Comparison of ENCODE assay signal across 8 cellular contexts in the genomic region with DNA sequence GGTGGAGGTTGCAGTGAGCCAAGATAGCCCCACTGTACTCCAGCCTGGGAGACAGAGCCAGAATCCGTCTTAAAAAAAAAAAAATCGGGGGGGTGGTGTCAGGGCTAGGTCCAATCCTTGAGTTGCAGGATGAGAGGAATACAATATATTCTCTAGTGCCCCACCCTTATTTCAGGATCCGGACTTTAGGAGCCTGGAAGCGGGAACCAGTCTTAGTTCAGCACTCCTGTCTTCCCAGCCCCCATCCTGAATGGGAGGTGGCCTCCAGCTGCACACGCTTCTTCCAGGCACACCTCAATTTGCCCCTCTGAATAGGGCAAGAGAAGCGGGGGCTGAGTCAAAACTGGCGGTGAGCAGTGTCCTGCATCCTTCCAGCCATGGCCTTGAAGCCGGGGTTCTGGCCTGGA. TPM values are rescaled to one million over a fixed set of nuclear protein-coding genes. Genes with fewer than 3 reads are reported as not detected.
A peak's percentile ranks its signal among the peaks of the same experiment; 100 is the strongest.
DNase-seq lines count a peak whose midpoint lies in the region.

No MANE protein-coding gene starts in this region.

- DNase-seq in T-helper 2 cell treated with Interferon-gamma antibody and Interleukin-4, amounts not matched to agents 5 μg/mL and 100 μg/mL, for 36 hours (ENCODE audit: low spot score): no peak
- DNase-seq in T-helper 2 cell (no peak), superior temporal gyrus (ENCODE audit: extremely low spot score) (peak; percentile 12), globus pallidus (ENCODE audit: low spot score) (no peak), nucleus accumbens (lab: John Stamatoyannopoulos, UW) (no peak), NCI-H1105 treated with DMSO at 0.1 percent for 48 hours (lab: John Stamatoyannopoulos, UW) (no peak)
- no peak for DNase-seq in activated naive CD8-positive, alpha-beta T cell treated with anti-CD3 and anti-CD28 coated beads for 36 hours

- peak overlapping the region; percentile 80 for H3K27ac ChIP-seq in layer of hippocampus (ENCODE audit: low read depth, low read length)

- H3K27me3 ChIP-seq in layer of hippocampus (ENCODE audit: control insufficient read depth, insufficient read depth, low read length): no peaks in the 10 kb centered on the region

- H3K4me1 Mint-ChIP-seq in T-helper 2 cell treated with Interferon-gamma antibody and Interleukin-4, amounts not matched to agents 5 μg/mL and 100 μg/mL, for 36 hours (ENCODE audit: low read depth): peaks cover 50% of the 10 kb centered on the region
- peaks cover 56% of the 10 kb centered on the region for H3K4me1 Mint-ChIP-seq in activated naive CD8-positive, alpha-beta T cell treated with anti-CD3 and anti-CD28 coated beads for 36 hours

- H3K27ac Mint-ChIP-seq in T-helper 2 cell treated with Interferon-gamma antibody and Interleukin-4, amounts not matched to agents 5 μg/mL and 100 μg/mL, for 36 hours: peak overlapping the region; percentile 14
- peak overlapping the region; percentile 88 for H3K27ac Mint-ChIP-seq in activated naive CD8-positive, alpha-beta T cell treated with anti-CD3 and anti-CD28 coated beads for 36 hours

- peaks cover 16% of the 10 kb centered on the region for H3K27me3 Mint-ChIP-seq in T-helper 2 cell treated with Interferon-gamma antibody and Interleukin-4, amounts not matched to agents 5 μg/mL and 100 μg/mL, for 36 hours (ENCODE audit: low read depth)
- H3K27me3 Mint-ChIP-seq in activated naive CD8-positive, alpha-beta T cell treated with anti-CD3 and anti-CD28 coated beads for 36 hours: peaks cover 6% of the 10 kb centered on the region

- H3K36me3 Mint-ChIP-seq in T-helper 2 cell treated with Interferon-gamma antibody and Interleukin-4, amounts not matched to agents 5 μg/mL and 100 μg/mL, for 36 hours (ENCODE audit: low read depth): peaks cover 6% of the 10 kb centered on the region
- H3K36me3 Mint-ChIP-seq in activated naive CD8-positive, alpha-beta T cell treated with anti-CD3 and anti-CD28 coated beads for 36 hours: peaks cover 9% of the 10 kb centered on the region

- no peaks in the 10 kb centered on the region for H3K9me3 Mint-ChIP-seq in T-helper 2 cell treated with Interferon-gamma antibody and Interleukin-4, amounts not matched to agents 5 μg/mL and 100 μg/mL, for 36 hours
- no peaks in the 10 kb centered on the region for H3K9me3 Mint-ChIP-seq in activated naive CD8-positive, alpha-beta T cell treated with anti-CD3 and anti-CD28 coated beads for 36 hours

- H3K4me3 Mint-ChIP-seq in T-helper 2 cell treated with Interferon-gamma antibody and Interleukin-4, amounts not matched to agents 5 μg/mL and 100 μg/mL, for 36 hours: peak overlapping the region; percentile 72
- peak overlapping the region; percentile 89 for H3K4me3 Mint-ChIP-seq in activated naive CD8-positive, alpha-beta T cell treated with anti-CD3 and anti-CD28 coated beads for 36 hours

RNA-seq across cellular contexts. Expression of a gene that starts 1.6 kb away (rescaled TPM):
- total RNA-seq in activated naive CD8-positive, alpha-beta T cell treated with anti-CD3 and anti-CD28 coated beads for 36 hours: 10 to 100 TPM; 76.4 to 79.9 TPM

RNA-seq across cellular contexts. Expression of a gene that starts 3.1 kb away (rescaled TPM):
- total RNA-seq in activated naive CD8-positive, alpha-beta T cell treated with anti-CD3 and anti-CD28 coated beads for 36 hours: 1 to 10 TPM; 5.8 to 6.1 TPM

RNA-seq across cellular contexts. Expression of a gene that starts 18.7 kb away (rescaled TPM):
- 10 to 100 TPM; 46.5 to 48.6 TPM for total RNA-seq in activated naive CD8-positive, alpha-beta T cell treated with anti-CD3 and anti-CD28 coated beads for 36 hours

RNA-seq across cellular contexts. Expression of a gene that starts 33.7 kb away (rescaled TPM):
- 10 to 100 TPM; 30.8 to 37.0 TPM for total RNA-seq in activated naive CD8-positive, alpha-beta T cell treated with anti-CD3 and anti-CD28 coated beads for 36 hours

RNA-seq across cellular contexts. Expression of a gene that starts 46.7 kb away (rescaled TPM):
- 1 to 10 TPM; 4.3 to 4.5 TPM for total RNA-seq in activated naive CD8-positive, alpha-beta T cell treated with anti-CD3 and anti-CD28 coated beads for 36 hours
